In genomic region chr15:99416191-99417188, GRCh38 we compare ENCODE assay signal across 1 cellular context.
TF ChIP-seq lines count a peak whose summit lies in the region.

No MANE protein-coding gene starts in this region.

TF ChIP-seq in IMR-90, 13 proteins besides CTCF, POLR2A, EP300 and RAD21 (continued from another document):
- TF ChIP-seq MAFK (IDR thresholded peaks at IDR 0.05; ENCODE audit: low read depth, low read length) (no peak), SMC3 (IDR thresholded peaks at IDR 0.05; ENCODE audit: low read depth, low read length) (no peak), RCOR1 (IDR thresholded peaks at IDR 0.05; ENCODE audit: insufficient replicate concordance, low read length) (no peak), RFX5 (IDR thresholded peaks at IDR 0.05; ENCODE audit: low read depth, low read length) (no peak), NFE2L2 (IDR thresholded peaks at IDR 0.05; ENCODE audit: low read depth, low read length) (no peak)
